1 cellular context compared by ENCODE assay signal in the genomic region with DNA sequence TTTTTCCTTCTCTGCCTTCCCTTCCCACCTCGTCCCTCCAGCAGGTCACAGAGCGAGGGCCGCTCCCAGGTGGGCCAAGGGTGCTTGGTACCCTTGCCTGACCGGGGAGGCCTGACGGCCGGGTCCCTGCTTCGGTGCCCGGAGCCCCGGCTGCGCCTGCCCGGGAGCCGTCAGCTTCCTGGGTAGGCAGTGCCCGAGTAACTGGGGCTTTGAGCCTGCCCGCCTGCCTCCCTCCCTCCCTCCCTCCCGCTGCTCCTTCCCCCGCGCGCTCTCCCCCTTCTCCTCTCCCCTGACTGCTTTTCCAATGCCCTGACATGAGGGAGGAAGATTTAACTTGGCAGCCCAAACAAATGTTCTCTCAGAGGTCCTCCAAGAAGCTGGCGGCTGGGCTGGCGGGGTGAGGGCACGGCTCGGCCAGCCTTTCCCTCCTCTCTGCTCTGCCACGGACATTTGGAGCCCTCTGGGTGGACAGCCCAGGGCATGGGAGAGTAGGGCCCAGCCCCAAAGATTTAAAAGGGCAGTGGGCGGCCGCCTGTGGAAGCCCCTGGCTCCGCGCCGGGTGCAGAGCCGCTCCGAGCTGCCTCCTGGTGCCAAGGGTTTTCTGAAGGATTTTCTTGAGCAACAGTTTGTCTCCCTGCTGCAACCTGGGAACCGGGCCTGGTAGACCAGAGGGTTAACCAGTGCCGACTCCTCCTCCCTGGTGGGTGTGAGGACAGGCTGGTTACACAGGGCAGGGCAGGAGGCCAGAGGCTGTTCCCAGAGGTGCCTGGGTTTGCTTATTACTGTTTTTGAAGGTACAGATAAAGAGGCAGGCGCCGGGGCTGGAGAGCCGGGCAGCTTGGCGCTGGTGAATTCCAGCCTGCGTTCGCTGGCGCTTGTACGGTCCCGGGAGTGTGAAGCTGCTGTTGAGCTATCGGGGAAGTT.
TF ChIP-seq lines count a peak whose summit lies in the region.

No MANE protein-coding gene starts in this region.

TF ChIP-seq in HepG2, 621 proteins besides CTCF, POLR2A, EP300 and RAD21 (continued from another document and continues in another):
- TF ChIP-seq, protein P1, sequence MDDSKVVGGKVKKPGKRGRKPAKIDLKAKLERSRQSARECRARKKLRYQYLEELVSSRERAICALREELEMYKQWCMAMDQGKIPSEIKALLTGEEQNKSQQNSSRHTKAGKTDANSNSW (CRISPR knock-in tag; IDR thresholded peaks at IDR 0.05; ENCODE audit: borderline replicate concordance), result no peak
- TF ChIP-seq HMG20A (CRISPR knock-in tag; IDR thresholded peaks at IDR 0.05; ENCODE audit: borderline replicate concordance), result no peak
- TF ChIP-seq IKZF4 (CRISPR knock-in tag; IDR thresholded peaks at IDR 0.05; ENCODE audit: borderline replicate concordance, low read depth, not compliant biosample characterization), result no peak
- no peak for TF ChIP-seq CREM (IDR thresholded peaks at IDR 0.05)
- TF ChIP-seq CREM (CRISPR knock-in tag; IDR thresholded peaks at IDR 0.05), result no peak
- TF ChIP-seq, protein P2, sequence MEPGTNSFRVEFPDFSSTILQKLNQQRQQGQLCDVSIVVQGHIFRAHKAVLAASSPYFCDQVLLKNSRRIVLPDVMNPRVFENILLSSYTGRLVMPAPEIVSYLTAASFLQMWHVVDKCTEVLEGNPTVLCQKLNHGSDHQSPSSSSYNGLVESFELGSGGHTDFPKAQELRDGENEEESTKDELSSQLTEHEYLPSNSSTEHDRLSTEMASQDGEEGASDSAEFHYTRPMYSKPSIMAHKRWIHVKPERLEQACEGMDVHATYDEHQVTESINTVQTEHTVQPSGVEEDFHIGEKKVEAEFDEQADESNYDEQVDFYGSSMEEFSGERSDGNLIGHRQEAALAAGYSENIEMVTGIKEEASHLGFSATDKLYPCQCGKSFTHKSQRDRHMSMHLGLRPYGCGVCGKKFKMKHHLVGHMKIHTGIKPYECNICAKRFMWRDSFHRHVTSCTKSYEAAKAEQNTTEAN (CRISPR knock-in tag; conservative IDR thresholded peaks at IDR 0.05), result no peak
- no peak for TF ChIP-seq NR3C1 (CRISPR knock-in tag; IDR thresholded peaks at IDR 0.05)
- no peak for TF ChIP-seq PHF20 (CRISPR knock-in tag; IDR thresholded peaks at IDR 0.05)
- TF ChIP-seq HDAC2 (CRISPR knock-in tag; IDR thresholded peaks at IDR 0.05), result peak; percentile 63; the same call in 1 of the 2 replicates
- no peak for TF ChIP-seq PCBP2 (optimal IDR thresholded peaks at IDR 0.05; ENCODE audit: low read depth, low read length, poor library complexity, severe bottlenecking)
- TF ChIP-seq MXI1 (IDR thresholded peaks at IDR 0.05; ENCODE audit: borderline replicate concordance, low read depth, low read length), result no peak
- TF ChIP-seq ZNF292 (CRISPR knock-in tag; IDR thresholded peaks at IDR 0.05; ENCODE audit: borderline replicate concordance, low read depth), result peak; percentile 54; the same call in 1 of the 2 replicates
- TF ChIP-seq ZNF225 (CRISPR knock-in tag; IDR thresholded peaks at IDR 0.05), result no peak
- TF ChIP-seq SAFB2 (CRISPR knock-in tag; IDR thresholded peaks at IDR 0.05; ENCODE audit: borderline replicate concordance, low read depth), result no peak
- TF ChIP-seq ZNF468 (CRISPR knock-in tag; IDR thresholded peaks at IDR 0.05), result no peak
- TF ChIP-seq, protein P3, sequence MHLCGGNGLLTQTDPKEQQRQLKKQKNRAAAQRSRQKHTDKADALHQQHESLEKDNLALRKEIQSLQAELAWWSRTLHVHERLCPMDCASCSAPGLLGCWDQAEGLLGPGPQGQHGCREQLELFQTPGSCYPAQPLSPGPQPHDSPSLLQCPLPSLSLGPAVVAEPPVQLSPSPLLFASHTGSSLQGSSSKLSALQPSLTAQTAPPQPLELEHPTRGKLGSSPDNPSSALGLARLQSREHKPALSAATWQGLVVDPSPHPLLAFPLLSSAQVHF (CRISPR knock-in tag; IDR thresholded peaks at IDR 0.05), result no peak
- TF ChIP-seq NRL (CRISPR knock-in tag; IDR thresholded peaks at IDR 0.05; ENCODE audit: borderline replicate concordance), result peak; percentile 77; the same call in 1 of the 2 replicates
- TF ChIP-seq NFYB (CRISPR knock-in tag; IDR thresholded peaks at IDR 0.05), result no peak
- no peak for TF ChIP-seq NPAS2 (CRISPR knock-in tag; IDR thresholded peaks at IDR 0.05; ENCODE audit: borderline replicate concordance)
- peak; percentile 63; the same call in 1 of the 2 replicates for TF ChIP-seq SMAD1 (CRISPR knock-in tag; IDR thresholded peaks at IDR 0.05; ENCODE audit: borderline replicate concordance, low read depth)
- no peak for TF ChIP-seq ZNF235 (CRISPR knock-in tag; IDR thresholded peaks at IDR 0.05; ENCODE audit: borderline replicate concordance)
- TF ChIP-seq TEAD2 (CRISPR knock-in tag; IDR thresholded peaks at IDR 0.05), result no peak
- TF ChIP-seq, protein P4, sequence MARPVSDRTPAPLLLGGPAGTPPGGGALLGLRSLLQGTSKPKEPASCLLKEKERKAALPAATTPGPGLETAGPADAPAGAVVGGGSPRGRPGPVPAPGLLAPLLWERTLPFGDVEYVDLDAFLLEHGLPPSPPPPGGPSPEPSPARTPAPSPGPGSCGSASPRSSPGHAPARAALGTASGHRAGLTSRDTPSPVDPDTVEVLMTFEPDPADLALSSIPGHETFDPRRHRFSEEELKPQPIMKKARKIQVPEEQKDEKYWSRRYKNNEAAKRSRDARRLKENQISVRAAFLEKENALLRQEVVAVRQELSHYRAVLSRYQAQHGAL (CRISPR knock-in tag; IDR thresholded peaks at IDR 0.05; ENCODE audit: not compliant biosample characterization), result no peak
- TF ChIP-seq, protein P5, sequence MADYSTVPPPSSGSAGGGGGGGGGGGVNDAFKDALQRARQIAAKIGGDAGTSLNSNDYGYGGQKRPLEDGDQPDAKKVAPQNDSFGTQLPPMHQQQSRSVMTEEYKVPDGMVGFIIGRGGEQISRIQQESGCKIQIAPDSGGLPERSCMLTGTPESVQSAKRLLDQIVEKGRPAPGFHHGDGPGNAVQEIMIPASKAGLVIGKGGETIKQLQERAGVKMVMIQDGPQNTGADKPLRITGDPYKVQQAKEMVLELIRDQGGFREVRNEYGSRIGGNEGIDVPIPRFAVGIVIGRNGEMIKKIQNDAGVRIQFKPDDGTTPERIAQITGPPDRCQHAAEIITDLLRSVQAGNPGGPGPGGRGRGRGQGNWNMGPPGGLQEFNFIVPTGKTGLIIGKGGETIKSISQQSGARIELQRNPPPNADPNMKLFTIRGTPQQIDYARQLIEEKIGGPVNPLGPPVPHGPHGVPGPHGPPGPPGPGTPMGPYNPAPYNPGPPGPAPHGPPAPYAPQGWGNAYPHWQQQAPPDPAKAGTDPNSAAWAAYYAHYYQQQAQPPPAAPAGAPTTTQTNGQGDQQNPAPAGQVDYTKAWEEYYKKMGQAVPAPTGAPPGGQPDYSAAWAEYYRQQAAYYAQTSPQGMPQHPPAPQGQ (CRISPR knock-in tag; IDR thresholded peaks at IDR 0.05; ENCODE audit: borderline replicate concordance), result no peak
- TF ChIP-seq, protein P6, sequence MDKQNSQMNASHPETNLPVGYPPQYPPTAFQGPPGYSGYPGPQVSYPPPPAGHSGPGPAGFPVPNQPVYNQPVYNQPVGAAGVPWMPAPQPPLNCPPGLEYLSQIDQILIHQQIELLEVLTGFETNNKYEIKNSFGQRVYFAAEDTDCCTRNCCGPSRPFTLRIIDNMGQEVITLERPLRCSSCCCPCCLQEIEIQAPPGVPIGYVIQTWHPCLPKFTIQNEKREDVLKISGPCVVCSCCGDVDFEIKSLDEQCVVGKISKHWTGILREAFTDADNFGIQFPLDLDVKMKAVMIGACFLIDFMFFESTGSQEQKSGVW (CRISPR knock-in tag; IDR thresholded peaks at IDR 0.05; ENCODE audit: borderline replicate concordance), result no peak
- TF ChIP-seq, protein P7, sequence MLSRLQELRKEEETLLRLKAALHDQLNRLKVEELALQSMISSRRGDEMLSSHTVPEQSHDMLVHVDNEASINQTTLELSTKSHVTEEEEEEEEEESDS (CRISPR knock-in tag; IDR thresholded peaks at IDR 0.05; ENCODE audit: borderline replicate concordance), result no peak
- no peak for TF ChIP-seq PPARG (CRISPR knock-in tag; conservative IDR thresholded peaks at IDR 0.05)
- TF ChIP-seq NR2F6 (IDR thresholded peaks at IDR 0.05), result no peak
- TF ChIP-seq NR2F6 (CRISPR knock-in tag; IDR thresholded peaks at IDR 0.05), result no peak
- TF ChIP-seq NFATC3 (CRISPR knock-in tag; IDR thresholded peaks at IDR 0.05), result no peak
- TF ChIP-seq, protein P8, sequence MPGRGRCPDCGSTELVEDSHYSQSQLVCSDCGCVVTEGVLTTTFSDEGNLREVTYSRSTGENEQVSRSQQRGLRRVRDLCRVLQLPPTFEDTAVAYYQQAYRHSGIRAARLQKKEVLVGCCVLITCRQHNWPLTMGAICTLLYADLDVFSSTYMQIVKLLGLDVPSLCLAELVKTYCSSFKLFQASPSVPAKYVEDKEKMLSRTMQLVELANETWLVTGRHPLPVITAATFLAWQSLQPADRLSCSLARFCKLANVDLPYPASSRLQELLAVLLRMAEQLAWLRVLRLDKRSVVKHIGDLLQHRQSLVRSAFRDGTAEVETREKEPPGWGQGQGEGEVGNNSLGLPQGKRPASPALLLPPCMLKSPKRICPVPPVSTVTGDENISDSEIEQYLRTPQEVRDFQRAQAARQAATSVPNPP (CRISPR knock-in tag; IDR thresholded peaks at IDR 0.05), result no peak
- no peak for TF ChIP-seq NFYC (CRISPR knock-in tag; IDR thresholded peaks at IDR 0.05)
- TF ChIP-seq RBM39 (IDR thresholded peaks at IDR 0.05; ENCODE audit: low read depth, low read length, poor library complexity, severe bottlenecking), result peak; percentile 1
- TF ChIP-seq CCDC6 (CRISPR knock-in tag; IDR thresholded peaks at IDR 0.05), result no peak
- no peak for TF ChIP-seq JUND (CRISPR knock-in tag; IDR thresholded peaks at IDR 0.05)
- TF ChIP-seq SYNCRIP (IDR thresholded peaks at IDR 0.05; ENCODE audit: insufficient read depth, low read depth, low read length), result no peak
- TF ChIP-seq ZSCAN30 (CRISPR knock-in tag; IDR thresholded peaks at IDR 0.05), result no peak
- no peak for TF ChIP-seq ZNF883 (CRISPR knock-in tag; IDR thresholded peaks at IDR 0.05; ENCODE audit: not compliant biosample characterization)
- no peak for TF ChIP-seq ZNF12 (CRISPR knock-in tag; IDR thresholded peaks at IDR 0.05)
- TF ChIP-seq, protein P9, sequence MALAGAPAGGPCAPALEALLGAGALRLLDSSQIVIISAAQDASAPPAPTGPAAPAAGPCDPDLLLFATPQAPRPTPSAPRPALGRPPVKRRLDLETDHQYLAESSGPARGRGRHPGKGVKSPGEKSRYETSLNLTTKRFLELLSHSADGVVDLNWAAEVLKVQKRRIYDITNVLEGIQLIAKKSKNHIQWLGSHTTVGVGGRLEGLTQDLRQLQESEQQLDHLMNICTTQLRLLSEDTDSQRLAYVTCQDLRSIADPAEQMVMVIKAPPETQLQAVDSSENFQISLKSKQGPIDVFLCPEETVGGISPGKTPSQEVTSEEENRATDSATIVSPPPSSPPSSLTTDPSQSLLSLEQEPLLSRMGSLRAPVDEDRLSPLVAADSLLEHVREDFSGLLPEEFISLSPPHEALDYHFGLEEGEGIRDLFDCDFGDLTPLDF (CRISPR knock-in tag; IDR thresholded peaks at IDR 0.05), result no peak
- no peak for TF ChIP-seq ZNF180 (CRISPR knock-in tag; IDR thresholded peaks at IDR 0.05; ENCODE audit: borderline replicate concordance, low read depth)
- TF ChIP-seq, protein P10, sequence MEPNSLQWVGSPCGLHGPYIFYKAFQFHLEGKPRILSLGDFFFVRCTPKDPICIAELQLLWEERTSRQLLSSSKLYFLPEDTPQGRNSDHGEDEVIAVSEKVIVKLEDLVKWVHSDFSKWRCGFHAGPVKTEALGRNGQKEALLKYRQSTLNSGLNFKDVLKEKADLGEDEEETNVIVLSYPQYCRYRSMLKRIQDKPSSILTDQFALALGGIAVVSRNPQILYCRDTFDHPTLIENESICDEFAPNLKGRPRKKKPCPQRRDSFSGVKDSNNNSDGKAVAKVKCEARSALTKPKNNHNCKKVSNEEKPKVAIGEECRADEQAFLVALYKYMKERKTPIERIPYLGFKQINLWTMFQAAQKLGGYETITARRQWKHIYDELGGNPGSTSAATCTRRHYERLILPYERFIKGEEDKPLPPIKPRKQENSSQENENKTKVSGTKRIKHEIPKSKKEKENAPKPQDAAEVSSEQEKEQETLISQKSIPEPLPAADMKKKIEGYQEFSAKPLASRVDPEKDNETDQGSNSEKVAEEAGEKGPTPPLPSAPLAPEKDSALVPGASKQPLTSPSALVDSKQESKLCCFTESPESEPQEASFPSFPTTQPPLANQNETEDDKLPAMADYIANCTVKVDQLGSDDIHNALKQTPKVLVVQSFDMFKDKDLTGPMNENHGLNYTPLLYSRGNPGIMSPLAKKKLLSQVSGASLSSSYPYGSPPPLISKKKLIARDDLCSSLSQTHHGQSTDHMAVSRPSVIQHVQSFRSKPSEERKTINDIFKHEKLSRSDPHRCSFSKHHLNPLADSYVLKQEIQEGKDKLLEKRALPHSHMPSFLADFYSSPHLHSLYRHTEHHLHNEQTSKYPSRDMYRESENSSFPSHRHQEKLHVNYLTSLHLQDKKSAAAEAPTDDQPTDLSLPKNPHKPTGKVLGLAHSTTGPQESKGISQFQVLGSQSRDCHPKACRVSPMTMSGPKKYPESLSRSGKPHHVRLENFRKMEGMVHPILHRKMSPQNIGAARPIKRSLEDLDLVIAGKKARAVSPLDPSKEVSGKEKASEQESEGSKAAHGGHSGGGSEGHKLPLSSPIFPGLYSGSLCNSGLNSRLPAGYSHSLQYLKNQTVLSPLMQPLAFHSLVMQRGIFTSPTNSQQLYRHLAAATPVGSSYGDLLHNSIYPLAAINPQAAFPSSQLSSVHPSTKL (CRISPR knock-in tag; IDR thresholded peaks at IDR 0.05), result peak; percentile 16; the same call in 1 of the 2 replicates
- TF ChIP-seq, protein P11, sequence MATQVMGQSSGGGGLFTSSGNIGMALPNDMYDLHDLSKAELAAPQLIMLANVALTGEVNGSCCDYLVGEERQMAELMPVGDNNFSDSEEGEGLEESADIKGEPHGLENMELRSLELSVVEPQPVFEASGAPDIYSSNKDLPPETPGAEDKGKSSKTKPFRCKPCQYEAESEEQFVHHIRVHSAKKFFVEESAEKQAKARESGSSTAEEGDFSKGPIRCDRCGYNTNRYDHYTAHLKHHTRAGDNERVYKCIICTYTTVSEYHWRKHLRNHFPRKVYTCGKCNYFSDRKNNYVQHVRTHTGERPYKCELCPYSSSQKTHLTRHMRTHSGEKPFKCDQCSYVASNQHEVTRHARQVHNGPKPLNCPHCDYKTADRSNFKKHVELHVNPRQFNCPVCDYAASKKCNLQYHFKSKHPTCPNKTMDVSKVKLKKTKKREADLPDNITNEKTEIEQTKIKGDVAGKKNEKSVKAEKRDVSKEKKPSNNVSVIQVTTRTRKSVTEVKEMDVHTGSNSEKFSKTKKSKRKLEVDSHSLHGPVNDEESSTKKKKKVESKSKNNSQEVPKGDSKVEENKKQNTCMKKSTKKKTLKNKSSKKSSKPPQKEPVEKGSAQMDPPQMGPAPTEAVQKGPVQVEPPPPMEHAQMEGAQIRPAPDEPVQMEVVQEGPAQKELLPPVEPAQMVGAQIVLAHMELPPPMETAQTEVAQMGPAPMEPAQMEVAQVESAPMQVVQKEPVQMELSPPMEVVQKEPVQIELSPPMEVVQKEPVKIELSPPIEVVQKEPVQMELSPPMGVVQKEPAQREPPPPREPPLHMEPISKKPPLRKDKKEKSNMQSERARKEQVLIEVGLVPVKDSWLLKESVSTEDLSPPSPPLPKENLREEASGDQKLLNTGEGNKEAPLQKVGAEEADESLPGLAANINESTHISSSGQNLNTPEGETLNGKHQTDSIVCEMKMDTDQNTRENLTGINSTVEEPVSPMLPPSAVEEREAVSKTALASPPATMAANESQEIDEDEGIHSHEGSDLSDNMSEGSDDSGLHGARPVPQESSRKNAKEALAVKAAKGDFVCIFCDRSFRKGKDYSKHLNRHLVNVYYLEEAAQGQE (IDR thresholded peaks at IDR 0.05; ENCODE audit: borderline replicate concordance in 1 of 2, low read depth in 1 of 2, low read length in 2 of 2), result no peak
- TF ChIP-seq ZNF614 (CRISPR knock-in tag; IDR thresholded peaks at IDR 0.05; ENCODE audit: borderline replicate concordance), result no peak
- TF ChIP-seq HOXA9 (CRISPR knock-in tag; IDR thresholded peaks at IDR 0.05; ENCODE audit: borderline replicate concordance), result no peak
